ENCODE assay signal across 15 cellular contexts in the genomic region with DNA sequence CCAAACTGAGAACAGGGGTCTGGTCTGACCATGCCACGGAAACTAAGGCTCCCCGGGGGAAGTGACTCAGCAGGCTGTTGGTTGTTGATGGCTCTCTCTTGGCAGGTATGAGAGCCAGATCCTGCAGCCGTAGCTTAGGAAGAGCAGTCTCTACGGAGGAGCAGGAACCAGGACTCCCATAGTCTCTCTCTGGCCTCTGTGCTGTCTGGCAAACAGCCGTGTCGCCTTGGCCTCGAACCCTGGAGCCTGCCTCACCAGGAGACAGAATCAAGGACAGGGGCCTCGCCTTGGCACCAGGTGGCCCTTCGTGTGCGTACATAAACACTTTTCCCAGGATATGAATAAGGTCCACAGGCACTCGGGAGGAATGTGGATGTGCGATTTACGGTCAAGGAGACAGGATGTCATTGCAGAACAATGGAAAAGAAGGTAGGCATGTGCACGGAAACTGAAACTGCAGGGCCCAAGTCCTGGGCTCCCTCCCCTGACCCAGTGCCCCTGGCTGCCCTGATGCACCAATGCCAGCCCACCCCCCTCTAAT. TPM values are rescaled to one million over a fixed set of nuclear protein-coding genes. Genes with fewer than 3 reads are reported as not detected.
DNase-seq lines count a peak whose midpoint lies in the region; ATAC-seq and TF ChIP-seq lines count a peak whose summit lies in the region.
"Had no signal": no experiment of that assay in that cellular context is flagged by ENCODE, and none has a peak within 500 bp of the region (broad histone marks: within the 10 kb centered on the region; RNA-seq: fewer than 3 reads in every experiment).

No MANE protein-coding gene starts in this region.

- no peak overlapping the region for H3K4me3 Mint-ChIP-seq in nephron progenitor cell

- peaks cover 0 to 11% (median 7%) of the 10 kb centered on the region in 10 experiments; a peak in 12 of 20 replicates for H3K4me1 ChIP-seq in BLaER1 treated with 17β-estradiol and CSF1 and Interleukin-3, amounts not matched to agents 10 nM and 100 nM
- no peaks in the 10 kb centered on the region for H3K4me1 ChIP-seq in foreskin keratinocyte
- H3K4me1 ChIP-seq: uterus had no signal

- H3K9me3 ChIP-seq in BLaER1 treated with 17β-estradiol and CSF1 and Interleukin-3, amounts not matched to agents 10 nM and 100 nM (replicated peaks in 1 of 11): no peaks in the 10 kb centered on the region; a peak in 1 of 22 replicates
- H3K9me3 ChIP-seq: mucosa of descending colon, uterus had no signal

- no peaks in the 10 kb centered on the region for H3K36me3 Mint-ChIP-seq in nephron progenitor cell (ENCODE audit: low read depth)
- H3K36me3 Mint-ChIP-seq: activated naive CD4-positive, alpha-beta T cell treated with anti-CD3 and anti-CD28 coated beads, Interleukin-2, amount 50 U/mL, for 72 hours had no signal

- H3K27me3 Mint-ChIP-seq in nephron progenitor cell (ENCODE audit: low read depth, poor library complexity): peaks cover 15% of the 10 kb centered on the region

- ATAC-seq in foreskin keratinocyte (peak; percentile 33), HG03196 (IDR thresholded peaks at IDR 0.05; ENCODE audit: unreplicated experiment) (no peak), GM21786 (IDR thresholded peaks at IDR 0.05; ENCODE audit: unreplicated experiment) (no peak)
- ATAC-seq: activated naive CD4-positive, alpha-beta T cell treated with anti-CD3 and anti-CD28 coated beads, Interleukin-2, amount 50 U/mL, for 72 hours; mucosa of descending colon had no signal

- H3K4me2 ChIP-seq in BLaER1 treated with 17β-estradiol and CSF1 and Interleukin-3, amounts not matched to agents 10 nM and 100 nM: peak overlapping the region in 8 of 11 experiments; percentile 4 to 68 (median 42); a peak in 13 of 22 replicates
- H3K4me2 ChIP-seq: KMS-11, PC-9 had no signal

- H4K20me1 ChIP-seq in BLaER1 treated with 17β-estradiol and CSF1 and Interleukin-3, amounts not matched to agents 10 nM and 100 nM: no peaks in the 10 kb centered on the region

- no peaks in the 10 kb centered on the region for H3K36me3 ChIP-seq in BLaER1 treated with 17β-estradiol and CSF1 and Interleukin-3, amounts not matched to agents 10 nM and 100 nM
- no peaks in the 10 kb centered on the region for H3K36me3 ChIP-seq in H7 (replicated peaks; ENCODE audit: control insufficient read depth, insufficient read depth, low read length)
- H3K36me3 ChIP-seq: uterus had no signal

- no peak for TF ChIP-seq CTCF in foreskin keratinocyte (conservative IDR thresholded peaks at IDR 0.05)
- no peak for TF ChIP-seq CTCF in nephron progenitor cell (IDR thresholded peaks at IDR 0.05)

- peak overlapping the region; percentile 71 for H3K27ac Mint-ChIP-seq in nephron progenitor cell
- H3K27ac Mint-ChIP-seq: activated naive CD4-positive, alpha-beta T cell treated with anti-CD3 and anti-CD28 coated beads, Interleukin-2, amount 50 U/mL, for 72 hours had no signal

- no peaks in the 10 kb centered on the region for H3K9me3 Mint-ChIP-seq in nephron progenitor cell
- H3K9me3 Mint-ChIP-seq: activated naive CD4-positive, alpha-beta T cell treated with anti-CD3 and anti-CD28 coated beads, Interleukin-2, amount 50 U/mL, for 72 hours had no signal

- H3K4me3 ChIP-seq in BLaER1 treated with 17β-estradiol and CSF1 and Interleukin-3, amounts not matched to agents 10 nM and 100 nM: no peak overlapping the region
- no peak overlapping the region for H3K4me3 ChIP-seq in H7 (ENCODE audit: insufficient read depth, low read depth, low read length)
- H3K4me3 ChIP-seq: mucosa of descending colon, PC-9, uterus had no signal

- peaks cover 63% of the 10 kb centered on the region for H3K4me1 Mint-ChIP-seq in nephron progenitor cell

- H3K27me3 ChIP-seq in BLaER1 treated with 17β-estradiol and CSF1 and Interleukin-3, amounts not matched to agents 10 nM and 100 nM: no peaks in the 10 kb centered on the region
- H3K27me3 ChIP-seq in foreskin keratinocyte (no peaks in the 10 kb centered on the region), H7 (ENCODE audit: control insufficient read depth, insufficient read depth, low read length) (no peaks in the 10 kb centered on the region)
- H3K27me3 ChIP-seq: uterus had no signal

- no peak overlapping the region for H3K27ac ChIP-seq in BLaER1 treated with 17β-estradiol and CSF1 and Interleukin-3, amounts not matched to agents 10 nM and 100 nM
- peak overlapping the region; percentile 45 for H3K27ac ChIP-seq in foreskin keratinocyte
- H3K27ac ChIP-seq: KMS-11, PC-9 had no signal

- H3K9ac ChIP-seq in BLaER1 treated with 17β-estradiol and CSF1 and Interleukin-3, amounts not matched to agents 10 nM and 100 nM: no peak overlapping the region
- H3K9ac ChIP-seq: KMS-11 had no signal

- DNase-seq in SW 1271 (lab: John Stamatoyannopoulos, UW) (peak; percentile 81 to 82), foreskin keratinocyte (peak; percentile 56 to 84), nephron progenitor cell (no peak), NCI-H82 (lab: John Stamatoyannopoulos, UW) (no peak), H7 (no peak)
- DNase-seq: DMS 273 treated with DMSO at 0.1 percent for 48 hours, head of caudate nucleus, mucosa of descending colon had no signal

RNA-seq across cellular contexts. Expression of a gene that starts 7.9 kb away (rescaled TPM):
- not detected in 2 replicates for total RNA-seq in foreskin keratinocyte
- polyA plus RNA-seq in foreskin keratinocyte: under 0.01 and 0.07 TPM in 2 replicates
- 1.6 and 2.3 TPM in 2 replicates for total RNA-seq in H7 (2014; rRNA removed; shearing (Covaris generic))

Comparison
In these comparisons a context has a peak if more than half of its experiments do, and no peak if none do; other contexts are left out.
1. DNase-seq: peak in SW 1271 (2 of 2) and foreskin keratinocyte (2 of 2); none in nephron progenitor cell (single experiment), NCI-H82 (single experiment) and H7 (single experiment).